27 cellular contexts compared by ENCODE assay signal in the genomic region with DNA sequence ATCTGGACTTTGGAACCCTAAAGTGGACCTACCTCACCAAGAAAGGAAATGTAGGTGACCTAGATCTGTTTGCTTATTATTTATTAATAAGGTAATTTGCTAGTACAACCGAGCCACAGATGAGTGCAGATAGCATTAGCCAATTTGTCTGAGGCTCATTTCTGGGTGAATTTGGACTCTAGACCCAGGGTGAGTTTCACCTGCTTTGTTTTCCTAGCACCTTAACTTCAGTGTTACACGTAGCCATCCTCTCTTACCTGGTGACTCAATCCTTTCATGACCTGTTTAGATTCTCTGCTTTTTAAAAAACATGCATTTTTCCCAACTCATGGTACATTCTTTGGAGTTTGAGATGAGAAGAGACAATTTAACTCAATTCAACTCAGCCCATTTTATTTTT.
"Had no signal": no experiment of that assay in that cellular context is flagged by ENCODE, and none has a peak within 500 bp of the region (broad histone marks: within the 10 kb centered on the region; RNA-seq: fewer than 3 reads in every experiment).

No MANE protein-coding gene starts in this region.

- H3K27me3 ChIP-seq: ascending aorta, breast epithelium, cardiac muscle cell, colonic mucosa, esophagus squamous epithelium, gastroesophageal sphincter had no signal

- DNase-seq: activated CD4-positive, alpha-beta memory T cell treated with anti-CD3 and anti-CD28 coated beads, Interleukin-2, amount 10 ng/mL, durations not matched to agents 7 days and 5 days; activated CD4-positive, alpha-beta T cell treated with anti-CD3 and anti-CD28 coated beads for 36 hours; activated CD4-positive, alpha-beta T cell treated with anti-CD3 and anti-CD28 coated beads, Interleukin-2, amount 10 ng/mL, durations not matched to agents 24 days and 14 days; activated CD4-positive, alpha-beta T cell treated with anti-CD3 and anti-CD28 coated beads, Interleukin-2, amount 50 U/mL, for 4 hours; activated CD4-positive, CD25-positive, alpha-beta regulatory T cell; activated CD4-positive, CD25-positive, alpha-beta regulatory T cell treated with anti-CD3 and anti-CD28 coated beads, Interleukin-2, amount 50 U/mL, for 72 hours; activated CD8-positive, alpha-beta memory T cell treated with anti-CD3 and anti-CD28 coated beads, Interleukin-2, amount 50 U/mL, for 48 hours; activated gamma-delta T cell; activated naive CD4-positive, alpha-beta T cell; activated naive CD4-positive, alpha-beta T cell treated with anti-CD3 and anti-CD28 coated beads, Interleukin-2, amount 10 ng/mL, durations not matched to agents 7 days and 5 days; activated naive CD8-positive, alpha-beta T cell treated with anti-CD3 and anti-CD28 coated beads, Interleukin-2, amount 10 ng/mL, durations not matched to agents 7 days and 5 days; activated T-cell treated with anti-CD3 and anti-CD28 coated beads for 4 hours; activated T-cell treated with anti-CD3 and anti-CD28 coated beads, Interleukin-2, amount 50 U/mL, for 24 hours; activated T-cell treated with anti-CD3 and anti-CD28 coated beads, Interleukin-2, amount 50 U/mL, for 72 hours; central memory CD4-positive, alpha-beta T cell; cerebellar nuclear complex; colonic mucosa; effector CD8-positive, alpha-beta T cell; esophagus squamous epithelium; foreskin melanocyte; T-helper 2 cell had no signal

- H3K27ac ChIP-seq: ascending aorta, breast epithelium, cardiac muscle cell, colonic mucosa, epithelial cell of prostate, esophagus squamous epithelium, gastroesophageal sphincter had no signal

- H3K4me1 ChIP-seq: ascending aorta, breast epithelium, colonic mucosa, esophagus squamous epithelium, gastroesophageal sphincter had no signal

- ATAC-seq: activated CD4-positive, alpha-beta T cell treated with anti-CD3 and anti-CD28 coated beads for 36 hours; activated naive CD4-positive, alpha-beta T cell treated with anti-CD3 and anti-CD28 coated beads, Interleukin-2, amount 50 U/mL, for 72 hours; activated T-cell treated with anti-CD3 and anti-CD28 coated beads, Interleukin-2, amount 50 U/mL, for 72 hours; gastroesophageal sphincter had no signal

- H3K4me3 ChIP-seq: ascending aorta, breast epithelium, cardiac muscle cell, colonic mucosa, esophagus squamous epithelium, gastroesophageal sphincter had no signal

- H3K36me3 ChIP-seq: ascending aorta, breast epithelium, cardiac muscle cell, colonic mucosa, esophagus squamous epithelium, gastroesophageal sphincter had no signal

- H3K9me3 ChIP-seq: ascending aorta, breast epithelium, colonic mucosa, esophagus squamous epithelium had no signal
